ENCODE assay signal across 8 cellular contexts in genomic region chr4:70993181-70994068, GRCh38. TPM values are rescaled to one million over a fixed set of nuclear protein-coding genes. Genes with fewer than 3 reads are reported as not detected.
A peak's percentile ranks its signal among the peaks of the same experiment; 100 is the strongest.
DNase-seq lines count a peak whose midpoint lies in the region; ATAC-seq lines count a peak whose summit lies in the region.

DCK (plus strand) TSS chr4:70993649; CDS start chr4:70993836, 187 bp downstream.

- DNase-seq in GM19240 (ENCODE audit: insufficient read length, low spot score), result peak; percentile 70
- peak; percentile 73 to 98 for DNase-seq in NCI-H526 (lab: John Stamatoyannopoulos, UW)
- DNase-seq in activated CD4-positive, alpha-beta T cell treated with anti-CD3 and anti-CD28 coated beads, Interleukin-2, amount 10 ng/mL, durations not matched to agents 7 days and 5 days, result peak; percentile 84
- DNase-seq in dedifferentiated amniotic fluid mesenchymal stem cell (ENCODE audit: extremely low spot score), result peak; percentile 61
- peak; percentile 96 for DNase-seq in left lobe of liver (ENCODE audit: low spot score)
- peak; percentile 88 to 90 for DNase-seq in stimulated activated CD4-positive, alpha-beta T cell treated with anti-CD3 and anti-CD28 coated beads, Interleukin-2, amount 100 ng/mL, for 24 hours

- H3K9me3 Mint-ChIP-seq in activated CD4-positive, alpha-beta T cell treated with anti-CD3 and anti-CD28 coated beads, Interleukin-2, amount 10 ng/mL, durations not matched to agents 7 days and 5 days, result no peaks in the 10 kb centered on the region

- POLR2A ChIA-PET in activated CD4-positive, alpha-beta T cell treated with anti-CD3 and anti-CD28 coated beads, Interleukin-2, amount 10 ng/mL, durations not matched to agents 7 days and 5 days (lab: Charles Lee), result interaction anchor here (0.6 kb wide), 1 partner anchor 366 kb away, joined by 3 read pairs; no protein-coding TSS in a partner anchor

- peaks cover 34% of the 10 kb centered on the region for H4K20me1 ChIP-seq in BLaER1

- peaks cover 45% of the 10 kb centered on the region for H3K4me1 Mint-ChIP-seq in activated CD4-positive, alpha-beta T cell treated with anti-CD3 and anti-CD28 coated beads, Interleukin-2, amount 10 ng/mL, durations not matched to agents 7 days and 5 days

- H3K27me3 Mint-ChIP-seq in activated CD4-positive, alpha-beta T cell treated with anti-CD3 and anti-CD28 coated beads, Interleukin-2, amount 10 ng/mL, durations not matched to agents 7 days and 5 days, result no peaks in the 10 kb centered on the region

- H3K27ac Mint-ChIP-seq in activated CD4-positive, alpha-beta T cell treated with anti-CD3 and anti-CD28 coated beads, Interleukin-2, amount 10 ng/mL, durations not matched to agents 7 days and 5 days, result peak within 1 kb of the TSS; percentile 91

- H3K27me3 ChIP-seq in BLaER1, result no peaks in the 10 kb centered on the region

- peak within 1 kb of the TSS; percentile 93 for H3K4me2 ChIP-seq in BLaER1

- H3K4me3 Mint-ChIP-seq in activated CD4-positive, alpha-beta T cell treated with anti-CD3 and anti-CD28 coated beads, Interleukin-2, amount 10 ng/mL, durations not matched to agents 7 days and 5 days, result peak within 1 kb of the TSS; percentile 97

- ATAC-seq in HG03457 (IDR thresholded peaks at IDR 0.05; ENCODE audit: unreplicated experiment) (peak; percentile 68), left lobe of liver (peak; percentile 96)

- peaks cover 1% of the 10 kb centered on the region; the same call in 1 of the 2 replicates for H3K9me3 ChIP-seq in BLaER1

- peak within 1 kb of the TSS; percentile 93 for H3K9ac ChIP-seq in BLaER1

- H3K36me3 Mint-ChIP-seq in activated CD4-positive, alpha-beta T cell treated with anti-CD3 and anti-CD28 coated beads, Interleukin-2, amount 10 ng/mL, durations not matched to agents 7 days and 5 days (ENCODE audit: low read depth), result peaks cover 43% of the 10 kb centered on the region

- CTCF ChIA-PET in activated CD4-positive, alpha-beta T cell treated with anti-CD3 and anti-CD28 coated beads, Interleukin-2, amount 10 ng/mL, durations not matched to agents 7 days and 5 days (lab: Charles Lee), result interaction anchor here (0.6 to 2.6 kb wide), 9 partner anchors 10 to 270 kb away, joined by 3 to 8 read pairs (median 4); partner anchors contain the start of gene GRSF1

- H3K27ac ChIP-seq in BLaER1, result peak within 1 kb of the TSS; percentile 93

- H3K36me3 ChIP-seq in BLaER1, result peaks cover 11% of the 10 kb centered on the region

- peak within 1 kb of the TSS; percentile 93 for H3K4me3 ChIP-seq in BLaER1

- peaks cover 54% of the 10 kb centered on the region for H3K4me1 ChIP-seq in BLaER1

RNA-seq across cellular contexts. Expression of gene DCK, which starts in this region (rescaled TPM):
- 10 to 100 TPM; 84.1 to 93.1 TPM for total RNA-seq in activated CD4-positive, alpha-beta T cell treated with anti-CD3 and anti-CD28 coated beads, Interleukin-2, amount 10 ng/mL, durations not matched to agents 7 days and 5 days
- 1.9 TPM for total RNA-seq in left lobe of liver

Comparison
In these comparisons a context has a peak if more than half of its experiments do, and no peak if none do; other contexts are left out.
1. Peak in every context shown above with its lines: DNase-seq, ATAC-seq, H3K4me3 ChIP-seq and H3K27ac ChIP-seq.
2. RNA of gene DCK (total RNA-seq): 84.1 to 93.1 TPM in activated CD4-positive, alpha-beta T cell treated with anti-CD3 and anti-CD28 coated beads, Interleukin-2, amount 10 ng/mL, durations not matched to agents 7 days and 5 days; 1.9 TPM in left lobe of liver (single experiment); every median in the first group is over 10 times any median in the second.